ENCODE assay signal across 8 cellular contexts in the genomic region with DNA sequence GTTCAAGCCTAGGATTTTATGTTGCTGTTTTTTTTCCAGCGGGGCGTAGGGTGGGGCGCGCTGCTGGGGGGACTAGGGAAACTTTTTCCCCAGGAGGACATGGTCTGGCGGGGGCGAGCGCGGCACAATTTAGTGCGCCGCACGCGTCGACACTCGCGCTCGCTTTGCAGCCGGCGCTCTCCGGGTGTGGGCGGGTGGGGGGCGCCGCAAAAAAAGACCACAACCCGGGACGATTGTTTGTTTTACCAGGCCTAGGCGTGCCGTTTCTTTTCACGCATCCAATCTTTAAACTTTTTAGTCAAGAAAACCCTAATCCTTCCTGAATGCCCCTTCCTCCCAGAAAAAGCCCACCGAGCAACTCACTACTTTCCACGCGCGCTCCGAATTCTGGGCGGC. TPM values are rescaled to one million over a fixed set of nuclear protein-coding genes. Genes with fewer than 3 reads are reported as not detected.
A peak's percentile ranks its signal among the peaks of the same experiment; 100 is the strongest.
DNase-seq lines count a peak whose midpoint lies in the region; ATAC-seq and TF ChIP-seq lines count a peak whose summit lies in the region.

No MANE protein-coding gene starts in this region.

- H3K4me3 Mint-ChIP-seq in endodermal cell, result peak overlapping the region; percentile 100

- no peak for ATAC-seq in GM19023 (IDR thresholded peaks at IDR 0.05; ENCODE audit: unreplicated experiment)

- H3K27ac ChIP-seq in endodermal cell (ENCODE audit: low read depth, low read length), result peak overlapping the region; percentile 99
- H3K27ac ChIP-seq in neural cell (ENCODE audit: low read length), result no peak overlapping the region

- no peaks in the 10 kb centered on the region for H3K27me3 Mint-ChIP-seq in endodermal cell (ENCODE audit: insufficient read depth)

- H3K36me3 Mint-ChIP-seq in endodermal cell (ENCODE audit: low read depth), result peaks cover 22% of the 10 kb centered on the region

- H3K36me3 ChIP-seq in GM06990 (ENCODE audit: control insufficient read depth, insufficient read depth, low read length) (peaks cover 18% of the 10 kb centered on the region), endodermal cell (ENCODE audit: control insufficient read depth, insufficient read depth, low read length) (peaks cover 17% of the 10 kb centered on the region), neural cell (ENCODE audit: insufficient read depth, low read length) (no peaks in the 10 kb centered on the region)

- H4K20me1 ChIP-seq in neural cell (ENCODE audit: insufficient read depth), result no peaks in the 10 kb centered on the region

- no peak for TF ChIP-seq EP300 in neural cell (conservative IDR thresholded peaks at IDR 0.05; ENCODE audit: poor library complexity, severe bottlenecking)

- no peak for TF ChIP-seq CTCF in GM06990 (IDR thresholded peaks at IDR 0.05; ENCODE audit: insufficient read depth, low read length, poor library complexity, severe bottlenecking)
- TF ChIP-seq CTCF in endodermal cell (conservative IDR thresholded peaks at IDR 0.05), result no peak
- TF ChIP-seq CTCF in neural cell (IDR thresholded peaks at IDR 0.05; ENCODE audit: poor library complexity, severe bottlenecking), result no peak

- H3F3A ChIP-seq in neural cell (ENCODE audit: insufficient read depth, low read length, poor library complexity, severe bottlenecking), result no peaks in the 10 kb centered on the region

- H3K9me3 Mint-ChIP-seq in endodermal cell, result peaks cover 2% of the 10 kb centered on the region

- H3K27me3 ChIP-seq in GM06990 (replicated peaks; ENCODE audit: control insufficient read depth, insufficient read depth, low read length), result no peaks in the 10 kb centered on the region
- no peaks in the 10 kb centered on the region for H3K27me3 ChIP-seq in endodermal cell (ENCODE audit: control insufficient read depth, insufficient read depth, low read length, poor library complexity, severe bottlenecking)
- peaks cover 64% of the 10 kb centered on the region for H3K27me3 ChIP-seq in neural cell (ENCODE audit: insufficient read depth, low read depth, low read length)

- TF ChIP-seq RAD21 in neural cell (conservative IDR thresholded peaks at IDR 0.05), result no peak

- H3K9ac ChIP-seq in endodermal cell (ENCODE audit: extremely low read depth, low read length, poor library complexity, severe bottlenecking), result peak overlapping the region; percentile 96
- no peak overlapping the region for H3K9ac ChIP-seq in neural cell (ENCODE audit: low read length)

- H3K4me3 ChIP-seq in GM06990 (replicated peaks; ENCODE audit: low read depth, low read length), result peak overlapping the region; percentile 88
- H3K4me3 ChIP-seq in endodermal cell (ENCODE audit: low read length), result peak overlapping the region; percentile 94
- H3K4me3 ChIP-seq in neural cell (ENCODE audit: low read length), result peak overlapping the region; percentile 72

- DNase-seq in GM06990 (ENCODE audit: extremely low read depth, insufficient read length), result no peak
- DNase-seq in endodermal cell, result peak; percentile 57
- DNase-seq in NCI-H82 (lab: John Stamatoyannopoulos, UW), result no peak
- DNase-seq in superior temporal gyrus (ENCODE audit: extremely low spot score), result no peak
- no peak for DNase-seq in kidney tubule cell (ENCODE audit: low spot score)

- TF ChIP-seq POLR2A in Raji (IDR thresholded peaks at IDR 0.05; ENCODE audit: insufficient read depth, low read depth, low read length), result 0 out of 2 replicates have a peak, but pooled peaks have one; percentile 22

- H3K4me2 ChIP-seq in neural cell (ENCODE audit: low read length), result peak overlapping the region; percentile 52

- H3K9me3 ChIP-seq in endodermal cell (ENCODE audit: control insufficient read depth, low read length) (no peaks in the 10 kb centered on the region), neural cell (ENCODE audit: low read length) (no peaks in the 10 kb centered on the region)

- no peak overlapping the region for H2AFZ ChIP-seq in neural cell (ENCODE audit: low read depth, low read length)

- peaks cover 5% of the 10 kb centered on the region for H3K4me1 ChIP-seq in endodermal cell (ENCODE audit: control insufficient read depth, insufficient read depth, low read length)

- peak overlapping the region; percentile 100 for H3K27ac Mint-ChIP-seq in endodermal cell

- peaks cover 35% of the 10 kb centered on the region for H3K4me1 Mint-ChIP-seq in endodermal cell

- no peaks in the 10 kb centered on the region for H3K9me2 ChIP-seq in neural cell (ENCODE audit: insufficient read depth, low read length)

- 0 to 1% methylated on average over 24 to 33 of the region's 33 CpGs for WGBS in endodermal cell (ENCODE audit: insufficient coverage in 1 of 2, insufficient read length in 1 of 2), 2 experiments

- H3K79me2 ChIP-seq in neural cell (replicated peaks; ENCODE audit: insufficient read depth, low read length), result peaks cover 48% of the 10 kb centered on the region

TF ChIP-seq in neural cell, 6 proteins besides CTCF, POLR2A, EP300 and RAD21:
- TF ChIP-seq SMC3 (conservative IDR thresholded peaks at IDR 0.05; ENCODE audit: poor library complexity), result no peak
- no peak for TF ChIP-seq TAF1 (IDR thresholded peaks at IDR 0.05; ENCODE audit: low read depth)
- TF ChIP-seq MXI1 (conservative IDR thresholded peaks at IDR 0.05; ENCODE audit: poor library complexity, severe bottlenecking), result no peak
- no peak for TF ChIP-seq EZH2 (IDR thresholded peaks at IDR 0.05; ENCODE audit: borderline replicate concordance, insufficient read depth, low read length, poor library complexity, severe bottlenecking)
- TF ChIP-seq, protein P1, sequence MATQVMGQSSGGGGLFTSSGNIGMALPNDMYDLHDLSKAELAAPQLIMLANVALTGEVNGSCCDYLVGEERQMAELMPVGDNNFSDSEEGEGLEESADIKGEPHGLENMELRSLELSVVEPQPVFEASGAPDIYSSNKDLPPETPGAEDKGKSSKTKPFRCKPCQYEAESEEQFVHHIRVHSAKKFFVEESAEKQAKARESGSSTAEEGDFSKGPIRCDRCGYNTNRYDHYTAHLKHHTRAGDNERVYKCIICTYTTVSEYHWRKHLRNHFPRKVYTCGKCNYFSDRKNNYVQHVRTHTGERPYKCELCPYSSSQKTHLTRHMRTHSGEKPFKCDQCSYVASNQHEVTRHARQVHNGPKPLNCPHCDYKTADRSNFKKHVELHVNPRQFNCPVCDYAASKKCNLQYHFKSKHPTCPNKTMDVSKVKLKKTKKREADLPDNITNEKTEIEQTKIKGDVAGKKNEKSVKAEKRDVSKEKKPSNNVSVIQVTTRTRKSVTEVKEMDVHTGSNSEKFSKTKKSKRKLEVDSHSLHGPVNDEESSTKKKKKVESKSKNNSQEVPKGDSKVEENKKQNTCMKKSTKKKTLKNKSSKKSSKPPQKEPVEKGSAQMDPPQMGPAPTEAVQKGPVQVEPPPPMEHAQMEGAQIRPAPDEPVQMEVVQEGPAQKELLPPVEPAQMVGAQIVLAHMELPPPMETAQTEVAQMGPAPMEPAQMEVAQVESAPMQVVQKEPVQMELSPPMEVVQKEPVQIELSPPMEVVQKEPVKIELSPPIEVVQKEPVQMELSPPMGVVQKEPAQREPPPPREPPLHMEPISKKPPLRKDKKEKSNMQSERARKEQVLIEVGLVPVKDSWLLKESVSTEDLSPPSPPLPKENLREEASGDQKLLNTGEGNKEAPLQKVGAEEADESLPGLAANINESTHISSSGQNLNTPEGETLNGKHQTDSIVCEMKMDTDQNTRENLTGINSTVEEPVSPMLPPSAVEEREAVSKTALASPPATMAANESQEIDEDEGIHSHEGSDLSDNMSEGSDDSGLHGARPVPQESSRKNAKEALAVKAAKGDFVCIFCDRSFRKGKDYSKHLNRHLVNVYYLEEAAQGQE (IDR thresholded peaks at IDR 0.05; ENCODE audit: borderline replicate concordance), result no peak
- no peak for TF ChIP-seq POLR2AphosphoS5 (IDR thresholded peaks at IDR 0.05)

RNA-seq across cellular contexts. Expression of gene ZFP36L1, which starts 0.9 kb away (rescaled TPM):
- 10 to 100 TPM; 99.4 to 99.6 TPM for total RNA-seq in endodermal cell
- polyA plus RNA-seq in endodermal cell (2013, experiment 1 of 2), result 215 TPM
- polyA plus RNA-seq in endodermal cell (2013, experiment 2 of 2), result 172 TPM
- polyA plus RNA-seq in neural cell, result 0.12 and 0.48 TPM in 2 replicates
- polyA minus RNA-seq in neural cell, result 0.73 and 1.6 TPM in 2 replicates
